In genomic region chr1:116667577-116668105, GRCh38 we compare ENCODE assay signal across 8 cellular contexts. TPM values are rescaled to one million over a fixed set of nuclear protein-coding genes. Genes with fewer than 3 reads are reported as not detected.
DNase-seq lines count a peak whose midpoint lies in the region; ATAC-seq and TF ChIP-seq lines count a peak whose summit lies in the region.

TSS of gene IGSF3 (minus strand) at chr1:116667733. CDS start at chr1:116666326, 1,407 bp downstream.

- WGBS in gastroesophageal sphincter (ENCODE audit: low coverage in 1 of 2), 2 donors = 0% methylated on average over 3 of the region's 58 CpGs; no CpG with 5 or more reads in 1 of the 2 donors

- peaks cover 52% of the 10 kb centered on the region for H3K27me3 Mint-ChIP-seq in activated T-helper 2 cell treated with anti-CD3 and anti-CD28 coated beads, Interferon-gamma antibody, Interleukin-2, Interleukin-4, amounts not matched to agents 10 μg/mL and 5 μg/mL and 100 μg/mL, durations not matched to agents 14 hours and 24 hours and 36 hours (ENCODE audit: low read depth)

- TF ChIP-seq CTCF in GM10248 (IDR thresholded peaks at IDR 0.05; ENCODE audit: control extremely low read depth, extremely low read depth, low read depth, missing control alignments) (no peak), Peyer's patch (IDR thresholded peaks at IDR 0.05) (no peak), gastroesophageal sphincter (IDR thresholded peaks at IDR 0.05) (no peak), omental fat pad (IDR thresholded peaks at IDR 0.05) (no peak), upper lobe of right lung (IDR thresholded peaks at IDR 0.05) (no peak)

- H3K9me3 ChIP-seq in Peyer's patch (no peaks in the 10 kb centered on the region), gastroesophageal sphincter (no peaks in the 10 kb centered on the region), upper lobe of right lung (no peaks in the 10 kb centered on the region)

- H3K27me3 ChIP-seq in Peyer's patch (no peaks in the 10 kb centered on the region), gastroesophageal sphincter (no peaks in the 10 kb centered on the region), upper lobe of right lung (peaks cover 9% of the 10 kb centered on the region)

- no peak within 1 kb of the TSS for H3K27ac Mint-ChIP-seq in activated T-helper 2 cell treated with anti-CD3 and anti-CD28 coated beads, Interferon-gamma antibody, Interleukin-2, Interleukin-4, amounts not matched to agents 10 μg/mL and 5 μg/mL and 100 μg/mL, durations not matched to agents 14 hours and 24 hours and 36 hours

- POLR2A ChIA-PET in GM10248 (lab: Yijun Ruan, JAX) = interaction anchor here (0.6 kb wide), 2 partner anchors 391 to 836 kb away, joined by 3 to 4 read pairs; no protein-coding TSS in a partner anchor

- H3K36me3 Mint-ChIP-seq in activated T-helper 2 cell treated with anti-CD3 and anti-CD28 coated beads, Interferon-gamma antibody, Interleukin-2, Interleukin-4, amounts not matched to agents 10 μg/mL and 5 μg/mL and 100 μg/mL, durations not matched to agents 14 hours and 24 hours and 36 hours (ENCODE audit: low read depth) = no peaks in the 10 kb centered on the region

- peak; percentile 90 for ATAC-seq in gastroesophageal sphincter
- peak; percentile 79 for ATAC-seq in omental fat pad (ENCODE audit: low FRiP score)
- peak; percentile 95 for ATAC-seq in upper lobe of right lung
- no peak for ATAC-seq in HG03460 (IDR thresholded peaks at IDR 0.05; ENCODE audit: unreplicated experiment)

- H3K4me1 ChIP-seq in Peyer's patch (peaks cover 0 to 27% (median 9%) of the 10 kb centered on the region in 4 donors), gastroesophageal sphincter (peaks cover 0 to 20% (median 9%) of the 10 kb centered on the region in 3 donors), upper lobe of right lung (peaks cover 10% of the 10 kb centered on the region)

- intact Hi-C loops in activated T-helper 2 cell treated with anti-CD3 and anti-CD28 coated beads, Interferon-gamma antibody, Interleukin-2, Interleukin-4, amounts not matched to agents 10 μg/mL and 5 μg/mL and 100 μg/mL, durations not matched to agents 14 hours and 24 hours and 36 hours (cut with micrococcal nuclease) = loop anchor here (5.0 kb wide), 1 partner anchor 395 kb away; the partner anchor contains the start of gene TTF2
- intact Hi-C loops in upper lobe of right lung (cut with DNase I) = no loop called here

- no peaks in the 10 kb centered on the region for H3K36me3 ChIP-seq in Peyer's patch
- H3K36me3 ChIP-seq in gastroesophageal sphincter = no peaks in the 10 kb centered on the region
- H3K36me3 ChIP-seq in upper lobe of right lung = no peaks in the 10 kb centered on the region

- peak within 1 kb of the TSS; percentile 78 for H3K4me3 Mint-ChIP-seq in activated T-helper 2 cell treated with anti-CD3 and anti-CD28 coated beads, Interferon-gamma antibody, Interleukin-2, Interleukin-4, amounts not matched to agents 10 μg/mL and 5 μg/mL and 100 μg/mL, durations not matched to agents 14 hours and 24 hours and 36 hours (ENCODE audit: low read depth)

- peaks cover 13% of the 10 kb centered on the region for H3K4me1 Mint-ChIP-seq in activated T-helper 2 cell treated with anti-CD3 and anti-CD28 coated beads, Interferon-gamma antibody, Interleukin-2, Interleukin-4, amounts not matched to agents 10 μg/mL and 5 μg/mL and 100 μg/mL, durations not matched to agents 14 hours and 24 hours and 36 hours (ENCODE audit: low read depth)

- H3K4me3 ChIP-seq in Peyer's patch (peak within 1 kb of the TSS; percentile 50 to 64 (median 61)), gastroesophageal sphincter (peak within 1 kb of the TSS; percentile 47 to 84), upper lobe of right lung (peak within 1 kb of the TSS; percentile 68)

- TF ChIP-seq POLR2A in Peyer's patch (IDR thresholded peaks at IDR 0.05) (peak; percentile 10 to 48), gastroesophageal sphincter (IDR thresholded peaks at IDR 0.05) (no peak)

- TF ChIP-seq EP300 in gastroesophageal sphincter (IDR thresholded peaks at IDR 0.05) = no peak

- no peaks in the 10 kb centered on the region for H3K9me3 Mint-ChIP-seq in activated T-helper 2 cell treated with anti-CD3 and anti-CD28 coated beads, Interferon-gamma antibody, Interleukin-2, Interleukin-4, amounts not matched to agents 10 μg/mL and 5 μg/mL and 100 μg/mL, durations not matched to agents 14 hours and 24 hours and 36 hours

- DNase-seq in GM10248 (ENCODE audit: extremely low spot score) = peak; percentile 81
- peak; percentile 77 for DNase-seq in HK-2 (ENCODE audit: unreplicated experiment)
- peak; percentile 27 to 88 (median 83) for DNase-seq in Peyer's patch
- peak; percentile 47 for DNase-seq in activated T-helper 2 cell treated with anti-CD3 and anti-CD28 coated beads, Interferon-gamma antibody, Interleukin-2, Interleukin-4, amounts not matched to agents 10 μg/mL and 5 μg/mL and 100 μg/mL, durations not matched to agents 14 hours and 24 hours and 36 hours (ENCODE audit: low spot score)
- peak; percentile 27 for DNase-seq in omental fat pad (ENCODE audit: low spot score)
- DNase-seq in upper lobe of right lung = peak; percentile 92

- CTCF ChIA-PET in GM10248 (lab: Yijun Ruan, JAX) = interaction anchor here (1.2 to 2.7 kb wide), 4 partner anchors 11 to 183 kb away, joined by 3 to 18 read pairs (median 4); no protein-coding TSS in a partner anchor

- peak within 1 kb of the TSS; percentile 42 to 83 (median 56) for H3K27ac ChIP-seq in Peyer's patch
- peak within 1 kb of the TSS in 2 of 4 donors; percentile 59 to 70 for H3K27ac ChIP-seq in gastroesophageal sphincter
- H3K27ac ChIP-seq in upper lobe of right lung = peak within 1 kb of the TSS; percentile 72

RNA-seq across cellular contexts. Expression of gene IGSF3, which starts in this region (rescaled TPM):
- total RNA-seq in Peyer's patch (10 to 100 TPM; 15.7 to 63.2 (median 49.2) TPM), gastroesophageal sphincter (1 to 10 TPM; 1.7 to 8.5 (median 5.1) TPM), omental fat pad (1 to 10 TPM; 2.6 to 4.6 (median 3.4) TPM), upper lobe of right lung (20.1 TPM)
- 4.6 and 4.9 TPM in 2 replicates for total RNA-seq in activated T-helper 2 cell treated with anti-CD3 and anti-CD28 coated beads, Interferon-gamma antibody, Interleukin-2, Interleukin-4, amounts not matched to agents 10 μg/mL and 5 μg/mL and 100 μg/mL, durations not matched to agents 14 hours and 24 hours and 36 hours

Comparison
In these comparisons a context has a peak if more than half of its experiments do, and no peak if none do; other contexts are left out.
1. DNase-seq: peak in every context shown above with its lines; median percentile 92 in upper lobe of right lung; 83 in Peyer's patch; 81 in GM10248; 77 in HK-2; 47 in activated T-helper 2 cell treated with anti-CD3 and anti-CD28 coated beads, Interferon-gamma antibody, Interleukin-2, Interleukin-4, amounts not matched to agents 10 μg/mL and 5 μg/mL and 100 μg/mL, durations not matched to agents 14 hours and 24 hours and 36 hours; 27 in omental fat pad.
2. POLR2A ChIP-seq: peak in Peyer's patch (2 of 2); none in gastroesophageal sphincter (0 of 2).
3. Peak in every context shown above with its lines, with median percentiles within 50 percentile points of each other: H3K4me3 ChIP-seq.